In the genomic region with DNA sequence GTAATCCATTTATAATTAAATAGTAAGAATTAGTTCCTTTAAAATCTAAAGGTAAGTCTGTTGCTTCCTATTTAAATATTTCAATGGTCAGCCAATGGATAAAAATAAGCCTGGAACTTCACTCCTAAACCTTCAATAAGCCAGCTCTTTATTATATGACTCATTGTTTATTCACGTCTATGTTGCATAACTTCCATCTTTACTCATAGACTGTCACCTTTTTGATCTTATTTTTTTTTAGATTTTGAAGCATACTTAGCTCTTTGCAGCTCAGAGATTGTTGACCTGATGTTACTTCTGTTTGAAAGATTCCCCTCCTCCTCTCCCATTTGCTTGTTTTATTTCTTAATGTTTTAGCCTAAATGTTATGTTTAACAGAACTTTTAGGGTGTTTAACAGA, we compare ENCODE assay signal across 16 cellular contexts.
DNase-seq lines count a peak whose midpoint lies in the region; TF ChIP-seq lines count a peak whose summit lies in the region.
"Had no signal": no experiment of that assay in that cellular context is flagged by ENCODE, and none has a peak within 500 bp of the region (broad histone marks: within the 10 kb centered on the region; RNA-seq: fewer than 3 reads in every experiment).

No MANE protein-coding gene starts in this region.

- peak overlapping the region; percentile 59; the same call in 1 of the 2 replicates for H2AFZ ChIP-seq in PC-9

- no peaks in the 10 kb centered on the region for H3K79me1 ChIP-seq in mesendoderm (ENCODE audit: low read length)

- no peak overlapping the region for H2BK5ac ChIP-seq in mesendoderm (ENCODE audit: low read length)

- no CpG with 5 or more reads among the region's 1 CpG for WGBS in mesendoderm (ENCODE audit: extremely low coverage, insufficient coverage, low lambda C conversion rate)

- H4K8ac ChIP-seq in mesendoderm (ENCODE audit: low read depth, low read length) = no peak overlapping the region

- H2BK120ac ChIP-seq in mesendoderm (ENCODE audit: low read depth, low read length) = no peak overlapping the region

- H3K4ac ChIP-seq in mesendoderm (ENCODE audit: low read depth, low read length) = no peak overlapping the region

- intact Hi-C loops in PC-9 (cut with micrococcal nuclease; ENCODE audit: unreplicated experiment) = loop anchor here (1.0 to 2.0 kb wide), 2 partner anchors 80 to 150 kb away; no protein-coding TSS in a partner anchor

- H2AK5ac ChIP-seq in mesendoderm (ENCODE audit: low read length) = no peak overlapping the region

- no peak overlapping the region for H2BK15ac ChIP-seq in mesendoderm (replicated peaks; ENCODE audit: low read depth)

- CTCF ChIA-PET in PC-9 (lab: Charles Lee) = no interaction called here

- H3K27me3 ChIP-seq in PC-9 (ENCODE audit: insufficient read depth, low read depth) = no peaks in the 10 kb centered on the region
- no peaks in the 10 kb centered on the region for H3K27me3 ChIP-seq in mesendoderm (ENCODE audit: insufficient read depth, low read length, poor library complexity)
- no peaks in the 10 kb centered on the region for H3K27me3 ChIP-seq in WERI-Rb-1 (ENCODE audit: insufficient read depth, low read depth, severe bottlenecking)
- H3K27me3 ChIP-seq: dorsolateral prefrontal cortex had no signal

- peaks cover 5% of the 10 kb centered on the region; the same call in 1 of the 2 replicates for H3F3A ChIP-seq in PC-9 (ENCODE audit: insufficient read depth, low read depth)

- H3K4me1 ChIP-seq in PC-9 (replicated peaks; ENCODE audit: insufficient read depth) = peaks cover 22% of the 10 kb centered on the region
- no peaks in the 10 kb centered on the region for H3K4me1 ChIP-seq in mesendoderm (ENCODE audit: control insufficient read depth, low read depth, low read length)
- H3K4me1 ChIP-seq: left ventricle myocardium inferior had no signal

- POLR2A ChIA-PET in PC-9 (lab: Charles Lee; ENCODE audit: unreplicated experiment) = interaction anchor here (0.5 to 0.6 kb wide), 3 partner anchors 10 to 614 kb away, joined by 3 to 6 read pairs (median 3); no protein-coding TSS in a partner anchor

- H3K36me3 ChIP-seq in PC-9 (ENCODE audit: low read depth) = no peaks in the 10 kb centered on the region
- H3K36me3 ChIP-seq in mesendoderm (ENCODE audit: control insufficient read depth, insufficient read depth, low read length) = no peaks in the 10 kb centered on the region
- H3K36me3 ChIP-seq in WERI-Rb-1 = no peaks in the 10 kb centered on the region
- H3K36me3 ChIP-seq: left ventricle myocardium inferior had no signal

- H4K5ac ChIP-seq in mesendoderm (ENCODE audit: low read length) = no peak overlapping the region

- H3K56ac ChIP-seq in mesendoderm (ENCODE audit: low read length) = no peak overlapping the region

- H3K9me2 ChIP-seq in PC-9 (ENCODE audit: insufficient read depth) = no peaks in the 10 kb centered on the region

- DNase-seq in H4 (ENCODE audit: low spot score) (peak; percentile 64), PC-9 (peak in 1 of 2 experiments; percentile 88), fibroblast of mammary gland (ENCODE audit: low read depth) (peak; percentile 23), retinal pigment epithelial cell (ENCODE audit: low read depth) (peak; percentile 55), mesendoderm (no peak), WERI-Rb-1 (no peak), NCI-H1694 treated with DMSO at 0.1 percent for 48 hours (lab: John Stamatoyannopoulos, UW) (no peak), amygdala (lab: John Stamatoyannopoulos, UW) (no peak)
- DNase-seq: dorsolateral prefrontal cortex, GDM1, left ventricle myocardium inferior, NCI-H1436, NCI-H526, nephron progenitor cell, substantia nigra had no signal

- TF ChIP-seq CTCF in PC-9 (conservative IDR thresholded peaks at IDR 0.05) (no peak), fibroblast of mammary gland (conservative IDR thresholded peaks at IDR 0.05; ENCODE audit: control insufficient read depth, insufficient read depth, low read depth, low read length) (no peak), retinal pigment epithelial cell (conservative IDR thresholded peaks at IDR 0.05; ENCODE audit: low read depth, low read length) (no peak), WERI-Rb-1 (IDR thresholded peaks at IDR 0.05; ENCODE audit: low read depth, low read length) (no peak)

- BruUV-seq in PC-9 (replicated peaks; lab: Mats Ljungman, UMichigan) = no TSS peak

- H3K9ac ChIP-seq in mesendoderm (ENCODE audit: low read length) = no peak overlapping the region

- H3K18ac ChIP-seq in mesendoderm (ENCODE audit: low read length) = no peak overlapping the region

- H3K4me2 ChIP-seq in PC-9 (peak overlapping the region; percentile 38), mesendoderm (ENCODE audit: low read length) (no peak overlapping the region)

- H3K27ac ChIP-seq in PC-9 (peak overlapping the region; percentile 51), mesendoderm (ENCODE audit: low read depth, low read length) (no peak overlapping the region), WERI-Rb-1 (no peak overlapping the region)
- H3K27ac ChIP-seq: dorsolateral prefrontal cortex, left ventricle myocardium inferior, SK-N-MC had no signal

- H3K79me2 ChIP-seq in PC-9 (ENCODE audit: low read depth) = no peaks in the 10 kb centered on the region
- H3K79me2 ChIP-seq in mesendoderm (ENCODE audit: control insufficient read depth, insufficient read depth, low read length) = no peaks in the 10 kb centered on the region

- no peak overlapping the region for H3K23ac ChIP-seq in mesendoderm (ENCODE audit: low read length)

- H4K20me1 ChIP-seq in PC-9 (ENCODE audit: insufficient read depth) = no peaks in the 10 kb centered on the region

- H3K9me3 ChIP-seq in PC-9 (ENCODE audit: insufficient read depth, low read depth) (peaks cover 3% of the 10 kb centered on the region; the same call in 1 of the 2 replicates), WERI-Rb-1 (ENCODE audit: severe bottlenecking) (no peaks in the 10 kb centered on the region)

- H3K4me3 ChIP-seq in PC-9 = no peak overlapping the region
- H3K4me3 ChIP-seq in fibroblast of mammary gland (ENCODE audit: control insufficient read depth, low read depth, low read length) = no peak overlapping the region
- no peak overlapping the region for H3K4me3 ChIP-seq in retinal pigment epithelial cell (ENCODE audit: low read length)
- no peak overlapping the region for H3K4me3 ChIP-seq in mesendoderm (ENCODE audit: low read length)
- H3K4me3 ChIP-seq in WERI-Rb-1 (ENCODE audit: low read depth, low read length) = no peak overlapping the region
- H3K4me3 ChIP-seq: dorsolateral prefrontal cortex, left ventricle myocardium inferior, SK-N-MC had no signal

Comparison
In these comparisons a context has a peak if more than half of its experiments do, and no peak if none do; other contexts are left out.
1. DNase-seq: peak in H4 (single experiment), fibroblast of mammary gland (single experiment) and retinal pigment epithelial cell (single experiment); none in mesendoderm (single experiment), WERI-Rb-1 (single experiment), NCI-H1694 treated with DMSO at 0.1 percent for 48 hours (single experiment) and amygdala (0 of 56).